In genomic region chr11:47533690-47534135, GRCh38 we compare ENCODE assay signal across 1 cellular context.
TF ChIP-seq lines count a peak whose summit lies in the region.

No MANE protein-coding gene starts in this region.

TF ChIP-seq in H1, 55 proteins besides CTCF, POLR2A, EP300 and RAD21:
- TF ChIP-seq BCL11A (IDR thresholded peaks at IDR 0.05; ENCODE audit: low read depth in 2 of 2, low read length in 2 of 2), result no peak
- no peak for TF ChIP-seq POLR2AphosphoS5 (IDR thresholded peaks at IDR 0.05; ENCODE audit: low read depth, low read length)
- TF ChIP-seq SIX5 (IDR thresholded peaks at IDR 0.05; ENCODE audit: low read depth, low read length), result no peak
- TF ChIP-seq CEBPB (IDR thresholded peaks at IDR 0.05; ENCODE audit: low read depth, low read length), result 0 out of 2 replicates have a peak, but pooled peaks have one; percentile 2
TF ChIP-seq in H1: peak in this region for 1.
